14 cellular contexts compared by ENCODE assay signal in genomic region chr22:27110985-27111451, GRCh38.
DNase-seq lines count a peak whose midpoint lies in the region; TF ChIP-seq lines count a peak whose summit lies in the region.
"Had no signal": no experiment of that assay in that cellular context is flagged by ENCODE, and none has a peak within 500 bp of the region (broad histone marks: within the 10 kb centered on the region; RNA-seq: fewer than 3 reads in every experiment).

No MANE protein-coding gene starts in this region.

- H3K4me1 Mint-ChIP-seq in type B pancreatic cell (ENCODE audit: unreplicated experiment): peaks cover 49% of the 10 kb centered on the region
- no peaks in the 10 kb centered on the region for H3K4me1 Mint-ChIP-seq in activated CD4-positive, alpha-beta memory T cell treated with anti-CD3 and anti-CD28 coated beads, Interleukin-2, amount 10 ng/mL, durations not matched to agents 7 days and 5 days
- H3K4me1 Mint-ChIP-seq: immature natural killer cell had no signal

- TF ChIP-seq CTCF in WERI-Rb-1 (IDR thresholded peaks at IDR 0.05; ENCODE audit: low read depth, low read length) (no peak), type B pancreatic cell (conservative IDR thresholded peaks at IDR 0.05) (no peak), left ventricle myocardium inferior (IDR thresholded peaks at IDR 0.05; ENCODE audit: borderline replicate concordance) (no peak)

- H3K27me3 ChIP-seq in WERI-Rb-1 (ENCODE audit: insufficient read depth, low read depth, severe bottlenecking): no peaks in the 10 kb centered on the region
- H3K27me3 ChIP-seq in left ventricle myocardium inferior (ENCODE audit: low read depth): peaks cover 65% of the 10 kb centered on the region
- H3K27me3 ChIP-seq: pancreas had no signal

- DNase-seq in HT1080 (ENCODE audit: low read depth) (peak; percentile 22), WERI-Rb-1 (peak; percentile 25), iPS-NIHi11 (ENCODE audit: low spot score) (peak; percentile 48), type B pancreatic cell (ENCODE audit: extremely low spot score, unreplicated experiment) (no peak), NCI-H1105 treated with DMSO at 0.1 percent for 48 hours (lab: John Stamatoyannopoulos, UW) (no peak), left ventricle myocardium inferior (no peak)
- DNase-seq in activated CD4-positive, alpha-beta memory T cell treated with anti-CD3 and anti-CD28 coated beads, Interleukin-2, amount 10 ng/mL, durations not matched to agents 7 days and 5 days: no peak
- DNase-seq: anterior cingulate cortex; erythroblast; immature natural killer cell; NCI-H1436 treated with DMSO at 0.1 percent for 48 hours; stimulated activated CD4-positive, alpha-beta T cell treated with anti-CD3 and anti-CD28 coated beads, Interleukin-1b, Interleukin-23, amount 100 ng/mL, for 48 hours; stimulated activated naive CD4-positive, alpha-beta T cell had no signal

- H3K9me3 ChIP-seq in WERI-Rb-1 (ENCODE audit: severe bottlenecking) (no peaks in the 10 kb centered on the region), left ventricle myocardium inferior (replicated peaks) (no peaks in the 10 kb centered on the region)
- H3K9me3 ChIP-seq: pancreas had no signal

- intact Hi-C loops in left ventricle myocardium inferior (cut with micrococcal nuclease): no loop called here

- POLR2A ChIA-PET in activated CD4-positive, alpha-beta memory T cell treated with anti-CD3 and anti-CD28 coated beads, Interleukin-2, amount 10 ng/mL, durations not matched to agents 7 days and 5 days (lab: Charles Lee): no interaction called here

- no peaks in the 10 kb centered on the region for H3K36me3 Mint-ChIP-seq in type B pancreatic cell
- H3K36me3 Mint-ChIP-seq in activated CD4-positive, alpha-beta memory T cell treated with anti-CD3 and anti-CD28 coated beads, Interleukin-2, amount 10 ng/mL, durations not matched to agents 7 days and 5 days (ENCODE audit: low read depth): no peaks in the 10 kb centered on the region
- H3K36me3 Mint-ChIP-seq: immature natural killer cell had no signal

- H3K4me1 ChIP-seq in left ventricle myocardium inferior: peaks cover 28% of the 10 kb centered on the region

- no peak overlapping the region for H3K27ac ChIP-seq in WERI-Rb-1
- H3K27ac ChIP-seq in left ventricle myocardium inferior (replicated peaks): no peak overlapping the region

- H3K4me3 ChIP-seq in WERI-Rb-1 (ENCODE audit: low read depth, low read length): no peak overlapping the region
- no peak overlapping the region for H3K4me3 ChIP-seq in left ventricle myocardium inferior
- H3K4me3 ChIP-seq: pancreas had no signal

- CTCF ChIA-PET in activated CD4-positive, alpha-beta memory T cell treated with anti-CD3 and anti-CD28 coated beads, Interleukin-2, amount 10 ng/mL, durations not matched to agents 7 days and 5 days (lab: Charles Lee): no interaction called here

- no peaks in the 10 kb centered on the region for H3K9me3 Mint-ChIP-seq in type B pancreatic cell
- peaks cover 6% of the 10 kb centered on the region for H3K9me3 Mint-ChIP-seq in activated CD4-positive, alpha-beta memory T cell treated with anti-CD3 and anti-CD28 coated beads, Interleukin-2, amount 10 ng/mL, durations not matched to agents 7 days and 5 days
- H3K9me3 Mint-ChIP-seq: immature natural killer cell had no signal

- H3K27me3 Mint-ChIP-seq in type B pancreatic cell: peaks cover 2% of the 10 kb centered on the region
- H3K27me3 Mint-ChIP-seq in activated CD4-positive, alpha-beta memory T cell treated with anti-CD3 and anti-CD28 coated beads, Interleukin-2, amount 10 ng/mL, durations not matched to agents 7 days and 5 days: no peaks in the 10 kb centered on the region

- H3K36me3 ChIP-seq in WERI-Rb-1 (no peaks in the 10 kb centered on the region), left ventricle myocardium inferior (no peaks in the 10 kb centered on the region)
- H3K36me3 ChIP-seq: pancreas had no signal

- peak overlapping the region; percentile 49 for H3K4me3 Mint-ChIP-seq in type B pancreatic cell
- H3K4me3 Mint-ChIP-seq in activated CD4-positive, alpha-beta memory T cell treated with anti-CD3 and anti-CD28 coated beads, Interleukin-2, amount 10 ng/mL, durations not matched to agents 7 days and 5 days: no peak overlapping the region
- H3K4me3 Mint-ChIP-seq: immature natural killer cell had no signal

- H3K27ac Mint-ChIP-seq in type B pancreatic cell: peak overlapping the region; percentile 6
- no peak overlapping the region for H3K27ac Mint-ChIP-seq in activated CD4-positive, alpha-beta memory T cell treated with anti-CD3 and anti-CD28 coated beads, Interleukin-2, amount 10 ng/mL, durations not matched to agents 7 days and 5 days
- H3K27ac Mint-ChIP-seq: immature natural killer cell had no signal

Comparison
In these comparisons a context has a peak if more than half of its experiments do, and no peak if none do; other contexts are left out.
1. DNase-seq: peak in HT1080 (single experiment), WERI-Rb-1 (single experiment) and iPS-NIHi11 (single experiment); none in type B pancreatic cell (single experiment), NCI-H1105 treated with DMSO at 0.1 percent for 48 hours (single experiment), left ventricle myocardium inferior (single experiment) and activated CD4-positive, alpha-beta memory T cell treated with anti-CD3 and anti-CD28 coated beads, Interleukin-2, amount 10 ng/mL, durations not matched to agents 7 days and 5 days (single experiment).